ENCODE assay signal across 10 cellular contexts in the genomic region with DNA sequence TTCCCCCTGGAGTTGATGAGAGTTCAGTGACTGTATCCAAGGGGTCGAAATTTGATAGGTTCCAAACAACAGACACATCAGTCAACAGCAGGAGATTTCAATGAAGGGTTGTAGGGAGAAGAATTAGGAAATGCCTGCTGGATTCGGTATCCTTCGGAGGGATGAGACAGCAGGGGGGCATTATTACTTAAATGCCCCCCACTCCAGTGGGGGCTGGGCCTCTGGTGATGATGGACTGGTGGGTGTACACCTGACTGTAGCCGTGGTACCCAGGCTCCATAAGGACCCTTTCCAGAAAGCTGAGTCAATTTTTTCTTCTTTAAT. TPM values are rescaled to one million over a fixed set of nuclear protein-coding genes. Genes with fewer than 3 reads are reported as not detected.
DNase-seq lines count a peak whose midpoint lies in the region; ATAC-seq, FAIRE-seq and TF ChIP-seq lines count a peak whose summit lies in the region.
"Had no signal": no experiment of that assay in that cellular context is flagged by ENCODE, and none has a peak within 500 bp of the region (broad histone marks: within the 10 kb centered on the region; RNA-seq: fewer than 3 reads in every experiment).

No MANE protein-coding gene starts in this region.

- no peaks in the 10 kb centered on the region for H3K27me3 Mint-ChIP-seq in astrocyte (ENCODE audit: low read depth, unreplicated experiment)
- H3K27me3 Mint-ChIP-seq: CD4-positive, CD25-positive, alpha-beta regulatory T cell had no signal

- H3K27me3 ChIP-seq in astrocyte (ENCODE audit: insufficient read depth, low read length) (no peaks in the 10 kb centered on the region), HepG2 (ENCODE audit: control insufficient read depth in 1 of 2, insufficient read depth in 2 of 2, low read length in 2 of 2) (no peaks in the 10 kb centered on the region), tibial artery (no peaks in the 10 kb centered on the region)

- no TSS peak for BruUV-seq in HepG2 (replicated peaks; lab: Mats Ljungman, UMichigan)

- H3K9me3 ChIP-seq in astrocyte (ENCODE audit: insufficient read depth, low read depth, low read length) (no peaks in the 10 kb centered on the region), HepG2 (ENCODE audit: low read length) (no peaks in the 10 kb centered on the region), tibial artery (no peaks in the 10 kb centered on the region)

- H3K4me1 Mint-ChIP-seq in astrocyte (ENCODE audit: low read depth, unreplicated experiment) = peaks cover 60% of the 10 kb centered on the region

- no peak overlapping the region for H3K4me3 ChIP-seq in astrocyte (ENCODE audit: insufficient read depth, low read depth, low read length)
- H3K4me3 ChIP-seq in HepG2 (replicated peaks in 1 of 3; ENCODE audit: insufficient read depth in 1 of 3, low read depth in 2 of 3, low read length in 3 of 3) = no peak overlapping the region
- H3K4me3 ChIP-seq in tibial artery = no peak overlapping the region

- H3K4me1 ChIP-seq in astrocyte (ENCODE audit: insufficient read depth, low read length) = peaks cover 56% of the 10 kb centered on the region
- H3K4me1 ChIP-seq in HepG2 (ENCODE audit: insufficient read depth, low read length) = peaks cover 100% of the 10 kb centered on the region
- peaks cover 4 to 71% (median 58%) of the 10 kb centered on the region in 4 donors for H3K4me1 ChIP-seq in tibial artery

- CTCF ChIA-PET in HepG2 (lab: Yijun Ruan, JAX; ENCODE audit: low intra/inter-chr PET ratio, low total read pairs) = no interaction called here

- H3K4me3 Mint-ChIP-seq in astrocyte (ENCODE audit: unreplicated experiment) = no peak overlapping the region
- H3K4me3 Mint-ChIP-seq: CD4-positive, CD25-positive, alpha-beta regulatory T cell had no signal

- 94% methylated on average over 4 of the region's 4 CpGs for WGBS in HepG2 (ENCODE audit: low lambda C conversion rate)

- H2AFZ ChIP-seq in astrocyte (ENCODE audit: low read depth, low read length) (no peak overlapping the region), HepG2 (ENCODE audit: low read length) (no peak overlapping the region)

- H3K79me2 ChIP-seq in astrocyte (ENCODE audit: insufficient read depth, low read length) (peaks cover 64% of the 10 kb centered on the region), HepG2 (ENCODE audit: insufficient read depth, low read length) (peaks cover 98% of the 10 kb centered on the region)

- peak overlapping the region; percentile 97 for H3K27ac Mint-ChIP-seq in astrocyte (ENCODE audit: unreplicated experiment)

- H3K27ac ChIP-seq in astrocyte (ENCODE audit: low read depth, low read length) (peak overlapping the region; percentile 97), HepG2 (ENCODE audit: extremely low read length, insufficient read depth, low read length) (no peak overlapping the region), tibial artery (peak overlapping the region; percentile 90 to 95)

- TF ChIP-seq POLR2A in HepG2 (IDR thresholded peaks at IDR 0.05; ENCODE audit: insufficient read depth in 1 of 2, low read depth in 2 of 2, low read length in 2 of 2) = no peak

- no peaks in the 10 kb centered on the region for H3K9me3 Mint-ChIP-seq in astrocyte (ENCODE audit: unreplicated experiment)
- H3K9me3 Mint-ChIP-seq: CD4-positive, CD25-positive, alpha-beta regulatory T cell had no signal

- H4K20me1 ChIP-seq in astrocyte (ENCODE audit: insufficient read depth, low read length) (no peaks in the 10 kb centered on the region), HepG2 (ENCODE audit: insufficient read depth, low read length) (peaks cover 93% of the 10 kb centered on the region)

- no peak for ATAC-seq in HepG2
- no peak for ATAC-seq in GM18870 (IDR thresholded peaks at IDR 0.05; ENCODE audit: unreplicated experiment)
- no peak for ATAC-seq in HG02571 (IDR thresholded peaks at IDR 0.05; ENCODE audit: unreplicated experiment)

- H3K36me3 ChIP-seq in astrocyte (ENCODE audit: insufficient read depth, low read length) = peaks cover 6% of the 10 kb centered on the region
- peaks cover 23 to 45% of the 10 kb centered on the region in 2 experiments for H3K36me3 ChIP-seq in HepG2 (replicated peaks in 1 of 2; ENCODE audit: control insufficient read depth in 1 of 2, insufficient read depth in 2 of 2, low read length in 2 of 2)
- H3K36me3 ChIP-seq in tibial artery = no peaks in the 10 kb centered on the region

- TF ChIP-seq CTCF in astrocyte (IDR thresholded peaks at IDR 0.05; ENCODE audit: insufficient read depth, low read depth, low read length) (no peak), HepG2 (CRISPR knock-in tag; IDR thresholded peaks at IDR 0.05) (no peak), tibial artery (IDR thresholded peaks at IDR 0.05) (no peak)

- no peak for TF ChIP-seq EP300 in HepG2 (IDR thresholded peaks at IDR 0.05; ENCODE audit: low read depth in 2 of 2, low read length in 2 of 2)
- TF ChIP-seq EP300 in HepG2 (CRISPR knock-in tag; IDR thresholded peaks at IDR 0.05; ENCODE audit: borderline replicate concordance) = no peak

- peak; percentile 48 for DNase-seq in NCI-H510A treated with DMSO at 0.1 percent for 48 hours (lab: John Stamatoyannopoulos, UW)
- DNase-seq in NCI-H510A (lab: John Stamatoyannopoulos, UW) = no peak
- no peak for DNase-seq in astrocyte (ENCODE audit: low read depth)
- DNase-seq in HepG2 (ENCODE audit: low spot score) = no peak
- DNase-seq in tibial artery = peak in 1 of 2 donors; percentile 52
- no peak for DNase-seq in effector CD4-positive, alpha-beta T cell
- DNase-seq: CD4-positive, CD25-positive, alpha-beta regulatory T cell; SHP77 treated with DMSO at 0.1 percent for 48 hours had no signal

- H3K4me2 ChIP-seq in astrocyte (ENCODE audit: low read length) (peak overlapping the region; percentile 37), HepG2 (ENCODE audit: low read depth, low read length) (no peak overlapping the region)

- FAIRE-seq in astrocyte (lab: Jason Lieb, UNC) = no peak
- FAIRE-seq in HepG2 (lab: Jason Lieb, UNC) = no peak

- in situ Hi-C loops in HepG2 (cut with HindIII; ENCODE audit: extremely low pct_ligation_motif_present, low pct_unique_long_range_greater_than_20kb) = no loop called here

- intact Hi-C loops in HepG2 (cut with micrococcal nuclease; ENCODE audit: unreplicated experiment) (loop anchor here (5.0 kb wide), 3 partner anchors 43 to 83 kb away; no protein-coding TSS in a partner anchor), tibial artery (cut with DNase I; ENCODE audit: low total_unique reads) (loop anchor here (5.0 kb wide), 1 partner anchor 38 kb away; no protein-coding TSS in a partner anchor)

- H3K9ac ChIP-seq in astrocyte (ENCODE audit: low read length) (peak overlapping the region; percentile 73), HepG2 (ENCODE audit: insufficient read depth, low read depth, low read length) (no peak overlapping the region)

- H3K36me3 Mint-ChIP-seq in astrocyte (ENCODE audit: low read depth, unreplicated experiment) = peaks cover 13% of the 10 kb centered on the region

- TF ChIP-seq RAD21 in HepG2 (CRISPR knock-in tag; IDR thresholded peaks at IDR 0.05) = no peak

- POLR2A ChIA-PET in HepG2 (lab: Yijun Ruan, JAX) = interaction anchor here (5.3 kb wide), 1 partner anchor 41 kb away, joined by 187 read pairs; the partner anchor contains the start of gene ZMYND8

TF ChIP-seq in HepG2, 621 proteins besides CTCF, POLR2A, EP300 and RAD21:
- TF ChIP-seq HNF4G (IDR thresholded peaks at IDR 0.05; ENCODE audit: borderline replicate concordance, low read depth, low read length) (no peak), HNF4G (CRISPR knock-in tag; IDR thresholded peaks at IDR 0.05; ENCODE audit: borderline replicate concordance, low read depth) (no peak), SIX1 (CRISPR knock-in tag; IDR thresholded peaks at IDR 0.05; ENCODE audit: borderline replicate concordance) (peak; percentile 55; the same call in 1 of the 2 replicates)

RNA-seq across cellular contexts. Expression of gene ZMYND8, which starts 41.2 kb away (rescaled TPM):
- total RNA-seq in astrocyte (43.9 and 45.8 TPM in 2 replicates), HepG2 (2016; rRNA removed; fragmentation: Illumina TruSeq; extraction: Trizol) (53.9 and 71.9 TPM in 2 replicates)
- total RNA-seq in HepG2 (2016; cell fraction: cytosol; rRNA removed; fragmentation: Illumina TruSeq; extraction: Trizol; ENCODE audit: low read depth) = 45.3 and 50.7 TPM in 2 replicates
- total RNA-seq in HepG2 (2016; cell fraction: insoluble cytoplasmic fraction; rRNA removed; fragmentation: Illumina TruSeq; extraction: Trizol) = 54.7 and 64.5 TPM in 2 replicates
- total RNA-seq in HepG2 (2016; cell fraction: membrane; rRNA removed; fragmentation: Illumina TruSeq; extraction: Trizol) = 30.6 and 34.0 TPM in 2 replicates
- 90.9 and 106 TPM in 2 replicates for total RNA-seq in HepG2 (2016; cell fraction: nucleus; rRNA removed; fragmentation: Illumina TruSeq; extraction: Trizol)
- polyA plus RNA-seq in HepG2 (2011; rRNA removed) = 81.4 and 84.7 TPM in 2 replicates
- polyA plus RNA-seq in HepG2 (2011; cell fraction: cytosol; rRNA removed) = 41.2 and 45.2 TPM in 2 replicates
- polyA plus RNA-seq in HepG2 (2011; cell fraction: nucleus; rRNA removed) = 139 and 149 TPM in 2 replicates
- 50.4 and 60.2 TPM in 2 replicates for polyA plus RNA-seq in HepG2 (2012)
- 1.9 and 2.5 TPM in 2 replicates for polyA plus RNA-seq in HepG2 (2016; cell fraction: cytosol; fragmentation: Illumina TruSeq; extraction: Trizol; ENCODE audit: low read depth)
- polyA plus RNA-seq in HepG2 (2016; cell fraction: insoluble cytoplasmic fraction; fragmentation: Illumina TruSeq; extraction: Trizol; ENCODE audit: low read depth) = 42.7 and 55.7 TPM in 2 replicates
- polyA plus RNA-seq in HepG2 (2016; cell fraction: membrane; fragmentation: Illumina TruSeq; extraction: Trizol; ENCODE audit: low read depth) = 7.9 and 9.1 TPM in 2 replicates
- polyA plus RNA-seq in HepG2 (2016; cell fraction: nucleus; fragmentation: Illumina TruSeq; extraction: Trizol; ENCODE audit: insufficient read depth, low read depth) = 103 and 106 TPM in 2 replicates
- 14.1 and 79.4 TPM in 2 replicates for polyA minus RNA-seq in HepG2 (2011; rRNA and poly(A)+ RNA removed; ENCODE audit: low replicate concordance)
- 66.7 and 69.5 TPM in 2 replicates for polyA minus RNA-seq in HepG2 (2011; cell fraction: cytosol; rRNA and poly(A)+ RNA removed)
- 190 and 220 TPM in 2 replicates for polyA minus RNA-seq in HepG2 (2011; cell fraction: nucleus; rRNA and poly(A)+ RNA removed)
